Comparison of ENCODE assay signal across 1 cellular context in the genomic region with DNA sequence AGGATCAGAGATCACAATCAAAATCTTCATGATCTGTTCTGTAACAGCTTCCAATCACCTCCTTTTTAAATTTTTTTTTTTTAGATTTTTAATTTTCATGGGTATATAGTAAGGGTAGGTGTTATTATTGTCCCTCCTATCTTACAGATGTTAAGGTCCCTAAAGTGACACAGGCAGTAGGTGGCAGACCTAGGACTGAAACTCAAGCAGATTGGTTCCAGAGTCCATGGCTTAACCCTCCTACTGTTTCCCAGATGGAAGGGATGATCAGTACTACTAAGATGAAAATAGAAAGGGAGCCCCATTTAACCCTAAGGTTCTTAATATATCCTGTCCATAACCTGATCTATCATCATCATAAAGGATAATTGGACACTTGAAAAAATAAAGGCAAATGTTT.
TF ChIP-seq lines count a peak whose summit lies in the region.

No MANE protein-coding gene starts in this region.

TF ChIP-seq in SK-N-SH treated with all-trans-retinoic acid at 6 μM for 48 hours, 23 proteins besides CTCF, POLR2A, EP300 and RAD21 (continued from another document):
- TF ChIP-seq, protein P1, sequence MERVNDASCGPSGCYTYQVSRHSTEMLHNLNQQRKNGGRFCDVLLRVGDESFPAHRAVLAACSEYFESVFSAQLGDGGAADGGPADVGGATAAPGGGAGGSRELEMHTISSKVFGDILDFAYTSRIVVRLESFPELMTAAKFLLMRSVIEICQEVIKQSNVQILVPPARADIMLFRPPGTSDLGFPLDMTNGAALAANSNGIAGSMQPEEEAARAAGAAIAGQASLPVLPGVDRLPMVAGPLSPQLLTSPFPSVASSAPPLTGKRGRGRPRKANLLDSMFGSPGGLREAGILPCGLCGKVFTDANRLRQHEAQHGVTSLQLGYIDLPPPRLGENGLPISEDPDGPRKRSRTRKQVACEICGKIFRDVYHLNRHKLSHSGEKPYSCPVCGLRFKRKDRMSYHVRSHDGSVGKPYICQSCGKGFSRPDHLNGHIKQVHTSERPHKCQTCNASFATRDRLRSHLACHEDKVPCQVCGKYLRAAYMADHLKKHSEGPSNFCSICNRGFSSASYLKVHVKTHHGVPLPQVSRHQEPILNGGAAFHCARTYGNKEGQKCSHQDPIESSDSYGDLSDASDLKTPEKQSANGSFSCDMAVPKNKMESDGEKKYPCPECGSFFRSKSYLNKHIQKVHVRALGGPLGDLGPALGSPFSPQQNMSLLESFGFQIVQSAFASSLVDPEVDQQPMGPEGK (CRISPR knock-in tag; IDR thresholded peaks at IDR 0.05; ENCODE audit: borderline replicate concordance) = no peak
- no peak for TF ChIP-seq ARNTL (CRISPR knock-in tag; IDR thresholded peaks at IDR 0.05; ENCODE audit: borderline replicate concordance, low read depth)
- TF ChIP-seq ZNF70 (CRISPR knock-in tag; IDR thresholded peaks at IDR 0.05) = no peak
- no peak for TF ChIP-seq TSHZ2 (CRISPR knock-in tag; IDR thresholded peaks at IDR 0.05)
- TF ChIP-seq ZNF565 (CRISPR knock-in tag; conservative IDR thresholded peaks at IDR 0.05; ENCODE audit: low read depth) = no peak
- no peak for TF ChIP-seq ZFP3 (CRISPR knock-in tag; IDR thresholded peaks at IDR 0.05)
- no peak for TF ChIP-seq ZFP30 (CRISPR knock-in tag; IDR thresholded peaks at IDR 0.05)
- TF ChIP-seq BACH2 (CRISPR knock-in tag; IDR thresholded peaks at IDR 0.05; ENCODE audit: borderline replicate concordance) = no peak
